In genomic region chr3:55330355-55330754, GRCh38 we compare ENCODE assay signal across 11 cellular contexts.
DNase-seq lines count a peak whose midpoint lies in the region; ATAC-seq and TF ChIP-seq lines count a peak whose summit lies in the region.
"Had no signal": no experiment of that assay in that cellular context is flagged by ENCODE, and none has a peak within 500 bp of the region (broad histone marks: within the 10 kb centered on the region; RNA-seq: fewer than 3 reads in every experiment).

No MANE protein-coding gene starts in this region.

- H3K27me3 ChIP-seq in BJ (ENCODE audit: control insufficient read depth, insufficient read depth, low read length), result no peaks in the 10 kb centered on the region
- no peaks in the 10 kb centered on the region for H3K27me3 ChIP-seq in MG63
- H3K27me3 ChIP-seq in psoas muscle (ENCODE audit: insufficient read depth in 3 of 3, low read length in 2 of 3), result no peaks in the 10 kb centered on the region
- no peaks in the 10 kb centered on the region for H3K27me3 ChIP-seq in body of pancreas

- no peaks in the 10 kb centered on the region for H3K27me3 Mint-ChIP-seq in chondrocyte (ENCODE audit: low read depth)
- no peaks in the 10 kb centered on the region for H3K27me3 Mint-ChIP-seq in activated T-cell treated with anti-CD3 and anti-CD28 coated beads, Interleukin-2, amount 50 U/mL, for 24 hours
- H3K27me3 Mint-ChIP-seq: activated CD8-positive, alpha-beta T cell treated with anti-CD3 and anti-CD28 coated beads for 36 hours had no signal

- H3K27ac ChIP-seq in psoas muscle (no peak overlapping the region), body of pancreas (no peak overlapping the region)

- H3K9me3 ChIP-seq in MG63 (no peaks in the 10 kb centered on the region), mucosa of descending colon (no peaks in the 10 kb centered on the region), psoas muscle (no peaks in the 10 kb centered on the region), body of pancreas (no peaks in the 10 kb centered on the region)

- peak; percentile 94 for DNase-seq in BJ (ENCODE audit: low read depth)
- DNase-seq in MG63, result peak; percentile 79
- DNase-seq in chondrocyte (ENCODE audit: low spot score), result no peak
- no peak for DNase-seq in mucosa of descending colon
- DNase-seq in activated T-cell treated with anti-CD3 and anti-CD28 coated beads, Interleukin-2, amount 50 U/mL, for 24 hours, result no peak
- DNase-seq in psoas muscle, result no peak
- no peak for DNase-seq in stimulated activated CD4-positive, alpha-beta T cell treated with anti-CD3 and anti-CD28 coated beads, Interleukin-2, amount 100 ng/mL, for 24 hours
- no peak for DNase-seq in body of pancreas
- DNase-seq: activated CD8-positive, alpha-beta T cell treated with anti-CD3 and anti-CD28 coated beads for 36 hours; MM.1S; SHP77 treated with DMSO at 0.1 percent for 48 hours had no signal

- H3K9me3 Mint-ChIP-seq in chondrocyte (ENCODE audit: low read depth), result no peaks in the 10 kb centered on the region
- peaks cover 4% of the 10 kb centered on the region for H3K9me3 Mint-ChIP-seq in activated T-cell treated with anti-CD3 and anti-CD28 coated beads, Interleukin-2, amount 50 U/mL, for 24 hours
- H3K9me3 Mint-ChIP-seq: activated CD8-positive, alpha-beta T cell treated with anti-CD3 and anti-CD28 coated beads for 36 hours had no signal

- CTCF ChIA-PET in BJ (lab: Yijun Ruan, JAX), result interaction anchor here (0.7 to 1.5 kb wide), 2 partner anchors 47 to 132 kb away, joined by 4 read pairs; no protein-coding TSS in a partner anchor

- peaks cover 55% of the 10 kb centered on the region for H3K4me1 Mint-ChIP-seq in chondrocyte (ENCODE audit: low read depth)
- no peaks in the 10 kb centered on the region for H3K4me1 Mint-ChIP-seq in activated T-cell treated with anti-CD3 and anti-CD28 coated beads, Interleukin-2, amount 50 U/mL, for 24 hours (ENCODE audit: low read depth)

- H3K36me3 ChIP-seq in BJ (ENCODE audit: control insufficient read depth, insufficient read depth, low read length) (no peaks in the 10 kb centered on the region), MG63 (no peaks in the 10 kb centered on the region), mucosa of descending colon (ENCODE audit: low read depth) (no peaks in the 10 kb centered on the region), psoas muscle (ENCODE audit: insufficient read depth in 1 of 2, low read depth in 1 of 2) (no peaks in the 10 kb centered on the region), body of pancreas (replicated peaks in 1 of 2; ENCODE audit: insufficient read depth in 1 of 2, low read depth in 2 of 2) (no peaks in the 10 kb centered on the region)

- 42 to 56% (median 50%) methylated on average over 4 of the region's 4 CpGs for WGBS in psoas muscle, 3 donors
- WGBS in body of pancreas, 2 donors, result 30 to 36% methylated on average over 4 of the region's 4 CpGs

- no peak overlapping the region for H3K4me3 Mint-ChIP-seq in chondrocyte (ENCODE audit: unreplicated experiment)
- no peak overlapping the region for H3K4me3 Mint-ChIP-seq in activated T-cell treated with anti-CD3 and anti-CD28 coated beads, Interleukin-2, amount 50 U/mL, for 24 hours
- H3K4me3 Mint-ChIP-seq: activated CD8-positive, alpha-beta T cell treated with anti-CD3 and anti-CD28 coated beads for 36 hours had no signal

- no peaks in the 10 kb centered on the region for H3K36me3 Mint-ChIP-seq in chondrocyte (ENCODE audit: low read depth)
- no peaks in the 10 kb centered on the region for H3K36me3 Mint-ChIP-seq in activated T-cell treated with anti-CD3 and anti-CD28 coated beads, Interleukin-2, amount 50 U/mL, for 24 hours (ENCODE audit: low read depth)

- POLR2A ChIA-PET in BJ (lab: Charles Lee), result interaction anchor here (0.7 to 1.5 kb wide), 7 partner anchors 11 to 163 kb away, joined by 3 to 16 read pairs (median 4); no protein-coding TSS in a partner anchor

- H3K4me3 ChIP-seq in BJ (ENCODE audit: low read depth, low read length) (no peak overlapping the region), MG63 (no peak overlapping the region), mucosa of descending colon (no peak overlapping the region), psoas muscle (no peak overlapping the region), body of pancreas (no peak overlapping the region)

- intact Hi-C loops in mucosa of descending colon (cut with DNase I, micrococcal nuclease), result no loop called here
- intact Hi-C loops in psoas muscle (cut with DNase I), result no loop called here
- intact Hi-C loops in body of pancreas (cut with DNase I), result no loop called here

- TF ChIP-seq CTCF in BJ (IDR thresholded peaks at IDR 0.05; ENCODE audit: insufficient read depth, low read depth, low read length) (no peak), chondrocyte (IDR thresholded peaks at IDR 0.05) (no peak), mucosa of descending colon (IDR thresholded peaks at IDR 0.05) (no peak), psoas muscle (IDR thresholded peaks at IDR 0.05) (no peak), body of pancreas (IDR thresholded peaks at IDR 0.05) (no peak)

- H3K27ac Mint-ChIP-seq in chondrocyte (ENCODE audit: unreplicated experiment), result peak overlapping the region; percentile 83
- no peak overlapping the region for H3K27ac Mint-ChIP-seq in activated T-cell treated with anti-CD3 and anti-CD28 coated beads, Interleukin-2, amount 50 U/mL, for 24 hours
- H3K27ac Mint-ChIP-seq: activated CD8-positive, alpha-beta T cell treated with anti-CD3 and anti-CD28 coated beads for 36 hours had no signal

- ATAC-seq in mucosa of descending colon (peak; percentile 49), psoas muscle (no peak), body of pancreas (no peak)
- ATAC-seq: activated CD8-positive, alpha-beta T cell treated with anti-CD3 and anti-CD28 coated beads for 36 hours had no signal

- no peaks in the 10 kb centered on the region for H3K4me1 ChIP-seq in mucosa of descending colon (ENCODE audit: low read depth)
- no peaks in the 10 kb centered on the region for H3K4me1 ChIP-seq in psoas muscle
- no peaks in the 10 kb centered on the region for H3K4me1 ChIP-seq in body of pancreas

- TF ChIP-seq POLR2A in body of pancreas (IDR thresholded peaks at IDR 0.05), result no peak

Comparison
In these comparisons a context has a peak if more than half of its experiments do, and no peak if none do; other contexts are left out.
1. DNase-seq: peak in BJ (single experiment) and MG63 (single experiment); none in chondrocyte (single experiment), mucosa of descending colon (0 of 3), activated T-cell treated with anti-CD3 and anti-CD28 coated beads, Interleukin-2, amount 50 U/mL, for 24 hours (single experiment), psoas muscle (0 of 2), stimulated activated CD4-positive, alpha-beta T cell treated with anti-CD3 and anti-CD28 coated beads, Interleukin-2, amount 100 ng/mL, for 24 hours (0 of 2) and body of pancreas (0 of 4).